ENCODE assay signal across 8 cellular contexts in the genomic region with DNA sequence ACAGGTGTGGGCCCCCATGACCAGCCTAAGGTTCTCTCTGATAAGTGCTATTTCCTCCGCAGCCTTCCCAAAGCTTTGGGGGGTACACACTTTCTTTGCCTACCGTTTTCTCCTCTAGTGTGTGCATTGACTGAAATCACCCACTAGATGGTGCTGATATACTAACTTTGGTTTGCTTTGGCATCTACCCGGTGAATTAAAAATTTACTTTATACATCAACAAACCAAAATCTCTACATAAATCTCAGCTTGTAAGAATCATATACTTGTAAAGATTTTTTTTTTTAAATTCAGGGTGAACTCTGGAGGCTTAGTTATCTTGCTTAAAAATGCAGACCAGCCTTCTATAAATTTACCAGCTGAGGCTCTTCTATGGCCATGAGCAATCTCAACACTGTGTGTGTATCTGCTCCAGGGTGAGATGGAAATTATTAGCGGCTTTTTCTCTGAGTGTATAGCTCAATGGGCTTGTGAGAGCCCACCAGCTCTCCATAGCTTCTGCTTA.
DNase-seq lines count a peak whose midpoint lies in the region; ATAC-seq and TF ChIP-seq lines count a peak whose summit lies in the region.

No MANE protein-coding gene starts in this region.

- no peaks in the 10 kb centered on the region for H3K36me3 ChIP-seq in RWPE2 (ENCODE audit: low read depth)

- no peak overlapping the region for H3K4me3 ChIP-seq in RWPE2 (ENCODE audit: severe bottlenecking)

- peaks cover 32% of the 10 kb centered on the region for H3K27me3 Mint-ChIP-seq in progenitor cell of endocrine pancreas

- no peaks in the 10 kb centered on the region for H3K9me3 Mint-ChIP-seq in progenitor cell of endocrine pancreas (ENCODE audit: low read depth)

- TF ChIP-seq CTCF in RWPE2 (IDR thresholded peaks at IDR 0.05; ENCODE audit: poor library complexity, severe bottlenecking), result peak; percentile 91
- peak; percentile 86 for TF ChIP-seq CTCF in progenitor cell of endocrine pancreas (IDR thresholded peaks at IDR 0.05; ENCODE audit: unreplicated experiment)

- peaks cover 13% of the 10 kb centered on the region for H3K4me1 Mint-ChIP-seq in progenitor cell of endocrine pancreas (ENCODE audit: low read depth)

- no peak overlapping the region for H3K27ac Mint-ChIP-seq in progenitor cell of endocrine pancreas

- no peaks in the 10 kb centered on the region for H3K9me3 ChIP-seq in RWPE2 (ENCODE audit: severe bottlenecking)

- H3K36me3 Mint-ChIP-seq in progenitor cell of endocrine pancreas (ENCODE audit: insufficient read depth), result no peaks in the 10 kb centered on the region

- H3K27ac ChIP-seq in RWPE2 (ENCODE audit: poor library complexity, severe bottlenecking), result no peak overlapping the region

- peak; percentile 63 for ATAC-seq in HG03378 (IDR thresholded peaks at IDR 0.05; ENCODE audit: unreplicated experiment)
- ATAC-seq in RWPE2 (ENCODE audit: low read depth), result no peak

- no peaks in the 10 kb centered on the region for H3K27me3 ChIP-seq in RWPE2 (ENCODE audit: insufficient read depth, poor library complexity, severe bottlenecking)

- H3K4me3 Mint-ChIP-seq in progenitor cell of endocrine pancreas (ENCODE audit: low read depth), result no peak overlapping the region

- H3K4me1 ChIP-seq in RWPE2 (ENCODE audit: insufficient read depth, poor library complexity, severe bottlenecking), result peaks cover 31% of the 10 kb centered on the region

- peak; percentile 51 for DNase-seq in NCI-H2029 treated with DMSO at 0.1 percent for 48 hours (lab: John Stamatoyannopoulos, UW)
- no peak for DNase-seq in NCI-H2029 (lab: John Stamatoyannopoulos, UW)
- DNase-seq in RWPE2 (ENCODE audit: low spot score), result no peak
- peak; percentile 86 for DNase-seq in fibroblast of peridontal ligament (ENCODE audit: extremely low read depth)
- no peak for DNase-seq in progenitor cell of endocrine pancreas (ENCODE audit: low spot score, unreplicated experiment)
- DNase-seq in OCI-M2 (lab: John Stamatoyannopoulos, UW; ENCODE audit: unreplicated experiment), result no peak
- DNase-seq in 8988T, result no peak

Comparison
In these comparisons a context has a peak if more than half of its experiments do, and no peak if none do; other contexts are left out.
1. DNase-seq: peak in NCI-H2029 treated with DMSO at 0.1 percent for 48 hours (single experiment) and fibroblast of peridontal ligament (single experiment); none in NCI-H2029 (single experiment), RWPE2 (single experiment), progenitor cell of endocrine pancreas (single experiment), OCI-M2 (single experiment) and 8988T (single experiment).